8 cellular contexts compared by ENCODE assay signal in genomic region chr1:2429780-2430591, GRCh38. TPM values are rescaled to one million over a fixed set of nuclear protein-coding genes. Genes with fewer than 3 reads are reported as not detected.
DNase-seq lines count a peak whose midpoint lies in the region; ATAC-seq and TF ChIP-seq lines count a peak whose summit lies in the region.
"Had no signal": no experiment of that assay in that cellular context is flagged by ENCODE, and none has a peak within 500 bp of the region (broad histone marks: within the 10 kb centered on the region; RNA-seq: fewer than 3 reads in every experiment).

No MANE protein-coding gene starts in this region.

- H3K36me3 ChIP-seq in mammary epithelial cell (ENCODE audit: insufficient read depth, low read length) (peaks cover 4% of the 10 kb centered on the region), neural cell (ENCODE audit: insufficient read depth, low read length) (no peaks in the 10 kb centered on the region)

- H3K27me3 ChIP-seq in mammary epithelial cell (ENCODE audit: insufficient read depth, low read length), result no peaks in the 10 kb centered on the region
- H3K27me3 ChIP-seq in neural cell (ENCODE audit: insufficient read depth, low read depth, low read length), result no peaks in the 10 kb centered on the region

- WGBS in mammary epithelial cell (ENCODE audit: low coverage, missing lambda C conversion rate), result 79% methylated on average over 7 of the region's 20 CpGs

- no peaks in the 10 kb centered on the region for H3K9me2 ChIP-seq in neural cell (ENCODE audit: insufficient read depth, low read length)

- no peaks in the 10 kb centered on the region for H3K9me3 Mint-ChIP-seq in Calu3 (ENCODE audit: low read depth, unreplicated experiment)
- H3K9me3 Mint-ChIP-seq: activated CD4-positive, alpha-beta T cell treated with anti-CD3 and anti-CD28 coated beads, Interleukin-2, amount 10 ng/mL, durations not matched to agents 24 days and 14 days had no signal

- TF ChIP-seq CTCF in GM10248 (IDR thresholded peaks at IDR 0.05; ENCODE audit: control extremely low read depth, extremely low read depth, low read depth, missing control alignments) (peak; percentile 16), mammary epithelial cell (conservative IDR thresholded peaks at IDR 0.05 in 1 of 2, IDR thresholded peaks at IDR 0.05 in 1 of 2; ENCODE audit: extremely low read depth in 1 of 2, insufficient read depth in 1 of 2, low read depth in 1 of 2, low read length in 2 of 2) (peak; percentile 63 to 79), neural cell (IDR thresholded peaks at IDR 0.05; ENCODE audit: poor library complexity, severe bottlenecking) (peak; percentile 31), Calu3 (IDR thresholded peaks at IDR 0.05; ENCODE audit: unreplicated experiment) (no peak)

- no peak for ATAC-seq in HG03521 (IDR thresholded peaks at IDR 0.05; ENCODE audit: unreplicated experiment)
- ATAC-seq in activated CD4-positive, CD25-positive, alpha-beta regulatory T cell treated with anti-CD3 and anti-CD28 coated beads, Interleukin-2, amount 50 U/mL, for 24 hours, result no peak

- H2AFZ ChIP-seq in mammary epithelial cell (ENCODE audit: low read depth, low read length), result no peak overlapping the region
- no peak overlapping the region for H2AFZ ChIP-seq in neural cell (ENCODE audit: low read depth, low read length)

- H3K79me2 ChIP-seq in mammary epithelial cell (ENCODE audit: insufficient read depth, low read length) (peaks cover 66% of the 10 kb centered on the region), neural cell (replicated peaks; ENCODE audit: insufficient read depth, low read length) (no peaks in the 10 kb centered on the region)

- in situ Hi-C loops in KBM-7 (cut with MboI; ENCODE audit: low pct_unique_long_range_greater_than_20kb, low sequenced_read_pairs) (no loop called here), mammary epithelial cell (cut with MboI; ENCODE audit: low sequenced_read_pairs in 2 of 2) (loop anchor here in 1 of 2 donors (10.0 kb wide), 2 partner anchors 115 to 995 kb away; no protein-coding TSS in a partner anchor)

- H3K9ac ChIP-seq in mammary epithelial cell (ENCODE audit: insufficient read depth, low read length) (no peak overlapping the region), neural cell (ENCODE audit: low read length) (no peak overlapping the region)

- DNase-seq in GM10248 (ENCODE audit: extremely low spot score) (no peak), KBM-7 (peak; percentile 31), mammary epithelial cell (no peak), Calu3 (no peak)
- DNase-seq: activated CD4-positive, alpha-beta T cell treated with anti-CD3 and anti-CD28 coated beads, Interleukin-2, amount 10 ng/mL, durations not matched to agents 24 days and 14 days had no signal

- H3K4me3 Mint-ChIP-seq in Calu3 (ENCODE audit: low read depth, unreplicated experiment), result no peak overlapping the region
- H3K4me3 Mint-ChIP-seq: activated CD4-positive, alpha-beta T cell treated with anti-CD3 and anti-CD28 coated beads, Interleukin-2, amount 10 ng/mL, durations not matched to agents 24 days and 14 days had no signal

- H3K9me3 ChIP-seq in mammary epithelial cell (replicated peaks; ENCODE audit: insufficient read depth, low read length), result peaks cover 4% of the 10 kb centered on the region
- H3K9me3 ChIP-seq in neural cell (ENCODE audit: low read length), result no peaks in the 10 kb centered on the region

- no peak overlapping the region for H3K27ac Mint-ChIP-seq in Calu3 (ENCODE audit: unreplicated experiment)
- H3K27ac Mint-ChIP-seq: activated CD4-positive, alpha-beta T cell treated with anti-CD3 and anti-CD28 coated beads, Interleukin-2, amount 10 ng/mL, durations not matched to agents 24 days and 14 days had no signal

- H4K20me1 ChIP-seq in mammary epithelial cell (ENCODE audit: insufficient read depth, low read length) (no peaks in the 10 kb centered on the region), neural cell (ENCODE audit: insufficient read depth) (no peaks in the 10 kb centered on the region)

- peaks cover 54% of the 10 kb centered on the region for H3K4me1 ChIP-seq in mammary epithelial cell (ENCODE audit: insufficient read depth, low read length)

- BruUV-seq in mammary epithelial cell (replicated peaks; lab: Mats Ljungman, UMichigan) (no TSS peak), Calu3 (replicated peaks; lab: Mats Ljungman, UMichigan) (no TSS peak)

- H3K4me2 ChIP-seq in mammary epithelial cell (ENCODE audit: insufficient read depth, low read depth, low read length) (peak overlapping the region; percentile 98), neural cell (ENCODE audit: low read length) (no peak overlapping the region)

- no peaks in the 10 kb centered on the region for H3K36me3 Mint-ChIP-seq in Calu3 (ENCODE audit: insufficient read depth, unreplicated experiment)

- H3F3A ChIP-seq in neural cell (ENCODE audit: insufficient read depth, low read length, poor library complexity, severe bottlenecking), result no peaks in the 10 kb centered on the region

- dilution Hi-C loops in mammary epithelial cell (cut with HindIII; ENCODE audit: low sequenced_read_pairs), result loop anchor here (10.0 kb wide), 2 partner anchors 135 to 165 kb away; no protein-coding TSS in a partner anchor

- no peak for TF ChIP-seq RAD21 in neural cell (conservative IDR thresholded peaks at IDR 0.05)

- H3K4me3 ChIP-seq in mammary epithelial cell (replicated peaks in 1 of 3; ENCODE audit: insufficient read depth in 1 of 3, low read depth in 2 of 3, low read length in 3 of 3) (peak overlapping the region; percentile 70 to 83 (median 75)), neural cell (ENCODE audit: low read length) (no peak overlapping the region)

- H3K27ac ChIP-seq in mammary epithelial cell (ENCODE audit: insufficient read depth, low read depth, low read length) (peak overlapping the region; percentile 74), neural cell (ENCODE audit: low read length) (no peak overlapping the region)

- peaks cover 12% of the 10 kb centered on the region for H3K27me3 Mint-ChIP-seq in Calu3 (ENCODE audit: unreplicated experiment)
- H3K27me3 Mint-ChIP-seq: activated CD4-positive, alpha-beta T cell treated with anti-CD3 and anti-CD28 coated beads, Interleukin-2, amount 10 ng/mL, durations not matched to agents 24 days and 14 days had no signal

- POLR2A ChIA-PET in GM10248 (lab: Yijun Ruan, JAX), result no interaction called here

- no peak for TF ChIP-seq EP300 in neural cell (conservative IDR thresholded peaks at IDR 0.05; ENCODE audit: poor library complexity, severe bottlenecking)

- H3K4me1 Mint-ChIP-seq in Calu3 (ENCODE audit: low read depth, unreplicated experiment), result no peaks in the 10 kb centered on the region
- H3K4me1 Mint-ChIP-seq: activated CD4-positive, alpha-beta T cell treated with anti-CD3 and anti-CD28 coated beads, Interleukin-2, amount 10 ng/mL, durations not matched to agents 24 days and 14 days had no signal

- CTCF ChIA-PET in GM10248 (lab: Yijun Ruan, JAX), result no interaction called here
- CTCF ChIA-PET in mammary epithelial cell (lab: Charles Lee; ENCODE audit: low non-redundant PET), result no interaction called here
- CTCF ChIA-PET in Calu3 (lab: Charles Lee), result interaction anchor here (0.6 kb wide), 2 partner anchors 10 to 205 kb away, joined by 3 to 5 read pairs; no protein-coding TSS in a partner anchor

- intact Hi-C loops in mammary epithelial cell (cut with micrococcal nuclease) (no loop called here), Calu3 (cut with micrococcal nuclease; ENCODE audit: unreplicated experiment) (no loop called here)

TF ChIP-seq in neural cell, 6 proteins besides CTCF, POLR2A, EP300 and RAD21 (continues in another document):
- TF ChIP-seq TAF1 (IDR thresholded peaks at IDR 0.05; ENCODE audit: low read depth) (no peak), REST (IDR thresholded peaks at IDR 0.05; ENCODE audit: borderline replicate concordance) (no peak), EZH2 (IDR thresholded peaks at IDR 0.05; ENCODE audit: borderline replicate concordance, insufficient read depth, low read length, poor library complexity, severe bottlenecking) (no peak)

RNA-seq across cellular contexts. Expression of gene PEX10, which starts 17.6 kb away (rescaled TPM):
- 10 to 100 TPM; 29.5 to 32.8 TPM for total RNA-seq in mammary epithelial cell
- polyA plus RNA-seq in mammary epithelial cell, result 22.4 TPM
- polyA minus RNA-seq in mammary epithelial cell, result 10.7 TPM
- polyA plus RNA-seq in neural cell, result 29.4 and 30.1 TPM in 2 replicates
- polyA minus RNA-seq in neural cell, result 23.0 and 28.0 TPM in 2 replicates
- 22.3 and 24.0 TPM in 2 replicates for total RNA-seq in Calu3 (2022)

RNA-seq across cellular contexts. Expression of gene RER1, which starts 38.3 kb away (rescaled TPM):
- total RNA-seq in mammary epithelial cell (100 to 1,000 TPM in 1 of 2 donors, 10 to 100 TPM in 1; 45.5 to 162 TPM), Calu3 (2022) (118 and 120 TPM in 2 replicates)
- polyA plus RNA-seq in mammary epithelial cell (131 TPM), neural cell (58.5 and 58.7 TPM in 2 replicates)
- polyA minus RNA-seq in mammary epithelial cell (246 TPM), neural cell (50.6 and 51.2 TPM in 2 replicates)

RNA-seq across cellular contexts. Expression of gene MORN1, which starts 38.6 kb away (rescaled TPM):
- total RNA-seq in mammary epithelial cell, result 10 to 100 TPM in 1 of 2 donors, 1 to 10 TPM in 1; 9.8 to 12.8 TPM
- polyA plus RNA-seq in mammary epithelial cell, result 4.0 TPM
- 9.5 TPM for polyA minus RNA-seq in mammary epithelial cell
- polyA plus RNA-seq in neural cell, result 8.2 and 10.9 TPM in 2 replicates
- polyA minus RNA-seq in neural cell, result 17.6 and 19.2 TPM in 2 replicates
- 23.2 and 25.9 TPM in 2 replicates for total RNA-seq in Calu3 (2022)

RNA-seq across cellular contexts. Expression of gene PLCH2, which starts 46.1 kb away (rescaled TPM):
- total RNA-seq in mammary epithelial cell, result 100 to 1,000 TPM; 113 to 157 TPM
- 56.2 TPM for polyA plus RNA-seq in mammary epithelial cell
- 36.6 TPM for polyA minus RNA-seq in mammary epithelial cell
- polyA plus RNA-seq in neural cell, result 5.7 and 6.6 TPM in 2 replicates
- 6.4 and 7.3 TPM in 2 replicates for polyA minus RNA-seq in neural cell
- total RNA-seq in Calu3 (2022), result 3.1 and 4.1 TPM in 2 replicates
